Comparison of ENCODE assay signal across 19 cellular contexts in genomic region chr2:236415706-236416493, GRCh38.
DNase-seq lines count a peak whose midpoint lies in the region; ATAC-seq, FAIRE-seq and TF ChIP-seq lines count a peak whose summit lies in the region.
"Had no signal": no experiment of that assay in that cellular context is flagged by ENCODE, and none has a peak within 500 bp of the region (broad histone marks: within the 10 kb centered on the region; RNA-seq: fewer than 3 reads in every experiment).

No MANE protein-coding gene starts in this region.

- H3K27ac Mint-ChIP-seq in type B pancreatic cell: no peak overlapping the region
- no peak overlapping the region for H3K27ac Mint-ChIP-seq in activated naive CD4-positive, alpha-beta T cell treated with anti-CD3 and anti-CD28 coated beads for 36 hours
- H3K27ac Mint-ChIP-seq: CD14-positive monocyte; CD4-positive, alpha-beta memory T cell had no signal

- no peaks in the 10 kb centered on the region for H4K20me1 ChIP-seq in HepG2 (ENCODE audit: insufficient read depth, low read length)
- no peaks in the 10 kb centered on the region for H4K20me1 ChIP-seq in K562 (replicated peaks; ENCODE audit: control insufficient read depth, insufficient read depth, low read length)
- H4K20me1 ChIP-seq: BLaER1 had no signal

- intact Hi-C loops in HepG2 (cut with micrococcal nuclease; ENCODE audit: unreplicated experiment) (no loop called here), right lobe of liver (cut with DNase I) (no loop called here), K562 (cut with micrococcal nuclease) (loop anchor here (1.0 kb wide), 1 partner anchor 18 kb away; no protein-coding TSS in a partner anchor)
- intact Hi-C loops in activated naive CD4-positive, alpha-beta T cell treated with anti-CD3 and anti-CD28 coated beads for 36 hours (cut with micrococcal nuclease): no loop called here

- H3K4me1 ChIP-seq in HepG2 (ENCODE audit: insufficient read depth, low read length) (no peaks in the 10 kb centered on the region), right lobe of liver (no peaks in the 10 kb centered on the region), K562 (replicated peaks in 1 of 2; ENCODE audit: control insufficient read depth in 2 of 2, insufficient read depth in 2 of 2, low read length in 2 of 2) (no peaks in the 10 kb centered on the region)
- H3K4me1 ChIP-seq: HAP-1 had no signal

- TF ChIP-seq RAD21 in HepG2 (CRISPR knock-in tag; IDR thresholded peaks at IDR 0.05): no peak
- TF ChIP-seq RAD21 in K562 (CRISPR knock-in tag; conservative IDR thresholded peaks at IDR 0.05 in 1 of 2, IDR thresholded peaks at IDR 0.05 in 1 of 2): no peak

- no peak for TF ChIP-seq POLR2A in HepG2 (IDR thresholded peaks at IDR 0.05; ENCODE audit: insufficient read depth in 1 of 2, low read depth in 2 of 2, low read length in 2 of 2)
- TF ChIP-seq POLR2A in right lobe of liver (IDR thresholded peaks at IDR 0.05): no peak
- no peak for TF ChIP-seq POLR2A in K562 (conservative IDR thresholded peaks at IDR 0.05)

- TF ChIP-seq EP300 in HepG2 (IDR thresholded peaks at IDR 0.05; ENCODE audit: low read depth in 2 of 2, low read length in 2 of 2) (no peak), HepG2 (CRISPR knock-in tag; IDR thresholded peaks at IDR 0.05; ENCODE audit: borderline replicate concordance) (no peak), K562 (IDR thresholded peaks at IDR 0.05; ENCODE audit: low read length) (no peak)

- H3K4me2 ChIP-seq in HepG2 (ENCODE audit: low read depth, low read length) (no peak overlapping the region), K562 (ENCODE audit: insufficient read depth, low read length) (no peak overlapping the region)
- H3K4me2 ChIP-seq: BLaER1 had no signal

- H3K36me3 Mint-ChIP-seq in type B pancreatic cell: peaks cover 4% of the 10 kb centered on the region
- no peaks in the 10 kb centered on the region for H3K36me3 Mint-ChIP-seq in activated naive CD4-positive, alpha-beta T cell treated with anti-CD3 and anti-CD28 coated beads for 36 hours (ENCODE audit: low read depth)
- H3K36me3 Mint-ChIP-seq: CD14-positive monocyte had no signal

- in situ Hi-C loops in HepG2 (cut with HindIII; ENCODE audit: extremely low pct_ligation_motif_present, low pct_unique_long_range_greater_than_20kb): no loop called here
- in situ Hi-C loops in K562 (cut with MboI): no loop called here

- DNase-seq in HepG2 (ENCODE audit: low spot score): no peak
- DNase-seq in right lobe of liver: no peak
- no peak for DNase-seq in K562 (ENCODE audit: extremely low read depth in 1 of 4, low spot score in 3 of 4)
- peak; percentile 56 for DNase-seq in middle frontal gyrus (ENCODE audit: extremely low spot score, low spot score)
- peak; percentile 31 for DNase-seq in type B pancreatic cell (ENCODE audit: extremely low spot score, unreplicated experiment)
- DNase-seq in activated naive CD4-positive, alpha-beta T cell treated with anti-CD3 and anti-CD28 coated beads for 36 hours: no peak
- DNase-seq in activated CD4-positive, alpha-beta T cell treated with anti-CD3 and anti-CD28 coated beads for 48 hours: no peak
- DNase-seq: 8988T; CD4-positive, alpha-beta memory T cell; DMS153; DMS79; GDM1; GM23248 had no signal

- no peak overlapping the region for H2AFZ ChIP-seq in HepG2 (ENCODE audit: low read length)
- no peak overlapping the region for H2AFZ ChIP-seq in K562 (ENCODE audit: low read depth, low read length)
- H2AFZ ChIP-seq: GM23248 had no signal

- H3K9me3 Mint-ChIP-seq in type B pancreatic cell: peaks cover 10% of the 10 kb centered on the region
- H3K9me3 Mint-ChIP-seq in activated naive CD4-positive, alpha-beta T cell treated with anti-CD3 and anti-CD28 coated beads for 36 hours: no peaks in the 10 kb centered on the region

- no peak for TF ChIP-seq CTCF in HepG2 (CRISPR knock-in tag; IDR thresholded peaks at IDR 0.05)
- no peak for TF ChIP-seq CTCF in right lobe of liver (IDR thresholded peaks at IDR 0.05)
- TF ChIP-seq CTCF in K562 (IDR thresholded peaks at IDR 0.05 in 2 of 3, conservative IDR thresholded peaks at IDR 0.05 in 1 of 3; ENCODE audit: insufficient read depth in 2 of 3, low read depth in 1 of 3, low read length in 3 of 3): no peak
- no peak for TF ChIP-seq CTCF in type B pancreatic cell (conservative IDR thresholded peaks at IDR 0.05)

- no peak overlapping the region for H3K4me3 Mint-ChIP-seq in type B pancreatic cell
- no peak overlapping the region for H3K4me3 Mint-ChIP-seq in activated naive CD4-positive, alpha-beta T cell treated with anti-CD3 and anti-CD28 coated beads for 36 hours
- H3K4me3 Mint-ChIP-seq: CD14-positive monocyte; CD4-positive, alpha-beta memory T cell had no signal

- WGBS in HepG2 (ENCODE audit: low lambda C conversion rate): under 1% methylated on average over 7 of the region's 7 CpGs
- 53% methylated on average over 5 of the region's 7 CpGs for WGBS in right lobe of liver (ENCODE audit: insufficient coverage, low coverage, low lambda C conversion rate, missing lambda C conversion rate)
- WGBS in K562 (ENCODE audit: insufficient coverage, low coverage, missing lambda C conversion rate): 0% methylated on average over 6 of the region's 7 CpGs

- H3K4me3 ChIP-seq in HepG2 (replicated peaks in 1 of 3; ENCODE audit: insufficient read depth in 1 of 3, low read depth in 2 of 3, low read length in 3 of 3): no peak overlapping the region
- no peak overlapping the region for H3K4me3 ChIP-seq in right lobe of liver
- no peak overlapping the region for H3K4me3 ChIP-seq in K562
- H3K4me3 ChIP-seq: BLaER1, GM23248, HAP-1 had no signal

- FAIRE-seq in HepG2 (lab: Jason Lieb, UNC) (no peak), K562 (lab: Jason Lieb, UNC) (no peak)
- FAIRE-seq: GM12892, GM18507 had no signal

- H3K36me3 ChIP-seq in HepG2 (replicated peaks in 1 of 2; ENCODE audit: control insufficient read depth in 1 of 2, insufficient read depth in 2 of 2, low read length in 2 of 2) (no peaks in the 10 kb centered on the region), right lobe of liver (no peaks in the 10 kb centered on the region), K562 (ENCODE audit: control insufficient read depth, insufficient read depth, low read length) (no peaks in the 10 kb centered on the region)
- H3K36me3 ChIP-seq: BLaER1, HAP-1 had no signal

- H3K79me2 ChIP-seq in HepG2 (ENCODE audit: insufficient read depth, low read length) (no peaks in the 10 kb centered on the region), K562 (ENCODE audit: control insufficient read depth, insufficient read depth, low read length) (no peaks in the 10 kb centered on the region)

- POLR2A ChIA-PET in HepG2 (lab: Yijun Ruan, JAX): no interaction called here
- POLR2A ChIA-PET in K562 (lab: Yijun Ruan, JAX): no interaction called here

- H3K27ac ChIP-seq in HepG2 (ENCODE audit: extremely low read length, insufficient read depth, low read length) (no peak overlapping the region), right lobe of liver (no peak overlapping the region), K562 (ENCODE audit: extremely low read depth, low read depth, low read length) (no peak overlapping the region)
- H3K27ac ChIP-seq: BLaER1, GM23248 had no signal

- CTCF ChIA-PET in HepG2 (lab: Yijun Ruan, JAX; ENCODE audit: low intra/inter-chr PET ratio, low total read pairs): no interaction called here
- CTCF ChIA-PET in K562 (lab: Yijun Ruan, JAX; ENCODE audit: low intra/inter-chr PET ratio): no interaction called here
- CTCF ChIA-PET in activated naive CD4-positive, alpha-beta T cell treated with anti-CD3 and anti-CD28 coated beads for 36 hours (lab: Charles Lee): no interaction called here

- H3K27me3 Mint-ChIP-seq in type B pancreatic cell: no peaks in the 10 kb centered on the region
- peaks cover 3% of the 10 kb centered on the region for H3K27me3 Mint-ChIP-seq in activated naive CD4-positive, alpha-beta T cell treated with anti-CD3 and anti-CD28 coated beads for 36 hours (ENCODE audit: low read depth)

- H3K9me3 ChIP-seq in HepG2 (ENCODE audit: low read length) (no peaks in the 10 kb centered on the region), right lobe of liver (no peaks in the 10 kb centered on the region), K562 (replicated peaks; ENCODE audit: control insufficient read depth, insufficient read depth, low read depth, low read length) (no peaks in the 10 kb centered on the region)
- H3K9me3 ChIP-seq: BLaER1, HAP-1 had no signal

- no peaks in the 10 kb centered on the region for H3K9me1 ChIP-seq in K562 (ENCODE audit: control insufficient read depth, insufficient read depth, low read length)

- BruUV-seq in HepG2 (replicated peaks; lab: Mats Ljungman, UMichigan) (no TSS peak), K562 (replicated peaks; lab: Mats Ljungman, UMichigan) (no TSS peak)

- H3K27me3 ChIP-seq in HepG2 (ENCODE audit: control insufficient read depth in 1 of 2, insufficient read depth in 2 of 2, low read length in 2 of 2): peaks cover 2% of the 10 kb centered on the region in 2 experiments; a peak in 2 of 5 replicates
- no peaks in the 10 kb centered on the region for H3K27me3 ChIP-seq in right lobe of liver
- H3K27me3 ChIP-seq in K562 (ENCODE audit: control insufficient read depth in 2 of 2, insufficient read depth in 2 of 2, low read length in 2 of 2): no peaks in the 10 kb centered on the region
- H3K27me3 ChIP-seq: BLaER1 had no signal

- H3K4me1 Mint-ChIP-seq in type B pancreatic cell (ENCODE audit: unreplicated experiment): peaks cover 8% of the 10 kb centered on the region
- no peaks in the 10 kb centered on the region for H3K4me1 Mint-ChIP-seq in activated naive CD4-positive, alpha-beta T cell treated with anti-CD3 and anti-CD28 coated beads for 36 hours (ENCODE audit: low read depth)
- H3K4me1 Mint-ChIP-seq: CD14-positive monocyte had no signal

- H3K9ac ChIP-seq in HepG2 (ENCODE audit: insufficient read depth, low read depth, low read length) (no peak overlapping the region), K562 (ENCODE audit: insufficient read depth in 1 of 2, low read depth in 2 of 2, low read length in 2 of 2) (no peak overlapping the region)
- H3K9ac ChIP-seq: BLaER1, GM23248 had no signal

- no peak for ATAC-seq in HepG2
- ATAC-seq in right lobe of liver: no peak
- no peak for ATAC-seq in K562
- no peak for ATAC-seq in HG03025 (IDR thresholded peaks at IDR 0.05; ENCODE audit: low FRiP score, unreplicated experiment)

TF ChIP-seq in HepG2, 621 proteins besides CTCF, POLR2A, EP300 and RAD21 (continues in another document):
- TF ChIP-seq SIX1 (CRISPR knock-in tag; IDR thresholded peaks at IDR 0.05; ENCODE audit: borderline replicate concordance): no peak
- peak; percentile 76; the same call in 1 of the 2 replicates for TF ChIP-seq RAD51 (IDR thresholded peaks at IDR 0.05; ENCODE audit: borderline replicate concordance)
- TF ChIP-seq SIN3A (IDR thresholded peaks at IDR 0.05; ENCODE audit: borderline replicate concordance, low read depth, low read length): no peak

TF ChIP-seq in K562, 482 proteins besides CTCF, POLR2A, EP300 and RAD21 (continues in another document):
- no peak for TF ChIP-seq GTF2E2 (tag; IDR thresholded peaks at IDR 0.05)

Comparison
In these comparisons a context has a peak if more than half of its experiments do, and no peak if none do; other contexts are left out.
1. DNase-seq: peak in middle frontal gyrus (single experiment) and type B pancreatic cell (single experiment); none in HepG2 (single experiment), right lobe of liver (0 of 3), K562 (0 of 4), activated naive CD4-positive, alpha-beta T cell treated with anti-CD3 and anti-CD28 coated beads for 36 hours (single experiment) and activated CD4-positive, alpha-beta T cell treated with anti-CD3 and anti-CD28 coated beads for 48 hours (single experiment).
2. Of the 241 proteins assayed by ChIP-seq in both HepG2 and K562: peak only in HepG2: RAD51; only in K562: TFE3; in both: none; in neither: 238; mixed calls (peak in some experiments, not most) for 1.